Comparison of ENCODE assay signal across 28 cellular contexts in genomic region chr17:31663576-31663975, GRCh38.
DNase-seq lines count a peak whose midpoint lies in the region; ATAC-seq, FAIRE-seq and TF ChIP-seq lines count a peak whose summit lies in the region.
"Had no signal": no experiment of that assay in that cellular context is flagged by ENCODE, and none has a peak within 500 bp of the region (broad histone marks: within the 10 kb centered on the region; RNA-seq: fewer than 3 reads in every experiment).

No MANE protein-coding gene starts in this region.

- CTCF ChIA-PET in A549 (lab: Yijun Ruan, JAX): no interaction called here
- CTCF ChIA-PET in PC-9 (lab: Charles Lee): no interaction called here

- TF ChIP-seq RAD21 in A549 (conservative IDR thresholded peaks at IDR 0.05 in 1 of 2, IDR thresholded peaks at IDR 0.05 in 1 of 2): no peak

- no TSS peak for BruUV-seq in PC-9 (replicated peaks; lab: Mats Ljungman, UMichigan)

- H3K9me3 ChIP-seq in A549: peaks cover 33% of the 10 kb centered on the region
- peaks cover 0 to 38% (median 21%) of the 10 kb centered on the region in 12 donors for H3K9me3 ChIP-seq in heart left ventricle
- peaks cover 15% of the 10 kb centered on the region for H3K9me3 ChIP-seq in PC-9 (ENCODE audit: insufficient read depth, low read depth)

- DNase-seq in A549 (ENCODE audit: low read depth in 1 of 2, low spot score in 1 of 2): peak in 1 of 2 experiments; percentile 44
- peak; percentile 2 for DNase-seq in HS-5 (ENCODE audit: low read depth)
- peak; percentile 34 for DNase-seq in choroid plexus epithelial cell (ENCODE audit: low read depth)
- peak; percentile 14 for DNase-seq in foreskin melanocyte
- no peak for DNase-seq in heart left ventricle
- DNase-seq in NCI-H146 treated with DMSO at 0.1 percent for 48 hours (lab: John Stamatoyannopoulos, UW; ENCODE audit: unreplicated experiment): no peak
- DNase-seq in PC-9: no peak
- DNase-seq: activated CD4-positive, alpha-beta T cell treated with anti-CD3 and anti-CD28 coated beads, Interleukin-2, amount 10 ng/mL, durations not matched to agents 7 days and 5 days; activated CD8-positive, alpha-beta memory T cell treated with anti-CD3 and anti-CD28 coated beads, Interleukin-2, amount 10 ng/mL, durations not matched to agents 7 days and 5 days; cerebellar nuclear complex; DND-41; effector CD8-positive, alpha-beta T cell; left cardiac atrium; NCI-H1105; NCI-H2081; NCI-H82; SHP77; stimulated activated CD4-positive, alpha-beta T cell treated with anti-CD3 and anti-CD28 coated beads, Interleukin-2, amount 100 ng/mL, for 24 hours; substantia nigra had no signal

- H3K9me2 ChIP-seq in PC-9 (ENCODE audit: insufficient read depth): no peaks in the 10 kb centered on the region

- no peak for FAIRE-seq in A549 (lab: Jason Lieb, UNC)
- FAIRE-seq: A204.1, GM12878, H54 had no signal

- POLR2A ChIA-PET in A549 (lab: Yijun Ruan, JAX) (no interaction called here), PC-9 (lab: Charles Lee; ENCODE audit: unreplicated experiment) (no interaction called here)

- H3K27ac ChIP-seq in A549 (no peak overlapping the region), heart left ventricle (no peak overlapping the region), PC-9 (no peak overlapping the region)
- H3K27ac ChIP-seq: ascending aorta, HL-60, VCaP had no signal

- H4K20me1 ChIP-seq in PC-9 (ENCODE audit: insufficient read depth): no peaks in the 10 kb centered on the region

- WGBS in A549 (ENCODE audit: missing lambda C conversion rate): 45% methylated on average over 2 of the region's 2 CpGs
- 83 to 96% (median 91%) methylated on average over 2 of the region's 2 CpGs for WGBS in heart left ventricle, 4 donors

- no peaks in the 10 kb centered on the region for H3K36me3 ChIP-seq in heart left ventricle
- H3K36me3 ChIP-seq in PC-9 (ENCODE audit: low read depth): no peaks in the 10 kb centered on the region
- H3K36me3 ChIP-seq: ascending aorta had no signal

- TF ChIP-seq CTCF in A549 (IDR thresholded peaks at IDR 0.05) (no peak), choroid plexus epithelial cell (conservative IDR thresholded peaks at IDR 0.05; ENCODE audit: low read depth, low read length) (no peak), heart left ventricle (IDR thresholded peaks at IDR 0.05) (no peak), PC-9 (conservative IDR thresholded peaks at IDR 0.05) (no peak)

- no peaks in the 10 kb centered on the region for H3K79me2 ChIP-seq in PC-9 (ENCODE audit: low read depth)

- intact Hi-C loops in heart left ventricle (cut with DNase I): no loop called here
- intact Hi-C loops in PC-9 (cut with micrococcal nuclease; ENCODE audit: unreplicated experiment): no loop called here

- H3K4me3 ChIP-seq in A549 (no peak overlapping the region), choroid plexus epithelial cell (ENCODE audit: low read depth, low read length) (no peak overlapping the region), heart left ventricle (no peak overlapping the region), PC-9 (no peak overlapping the region)
- H3K4me3 ChIP-seq: ascending aorta, GM12878, smooth muscle cell had no signal

- TF ChIP-seq POLR2A in A549 (IDR thresholded peaks at IDR 0.05; ENCODE audit: low read length) (no peak), heart left ventricle (IDR thresholded peaks at IDR 0.05) (no peak)

- no peaks in the 10 kb centered on the region for H3K4me1 ChIP-seq in A549
- no peaks in the 10 kb centered on the region for H3K4me1 ChIP-seq in heart left ventricle
- no peaks in the 10 kb centered on the region for H3K4me1 ChIP-seq in PC-9 (replicated peaks; ENCODE audit: insufficient read depth)
- H3K4me1 ChIP-seq: ascending aorta had no signal

- H3K4me2 ChIP-seq in A549 (no peak overlapping the region), PC-9 (no peak overlapping the region)
- H3K4me2 ChIP-seq: smooth muscle cell had no signal

- H3K27me3 ChIP-seq in heart left ventricle (no peaks in the 10 kb centered on the region), PC-9 (ENCODE audit: insufficient read depth, low read depth) (no peaks in the 10 kb centered on the region)
- H3K27me3 ChIP-seq: ascending aorta had no signal

- H3F3A ChIP-seq in PC-9 (ENCODE audit: insufficient read depth, low read depth): 0 out of 2 replicates have a peak, but pooled peaks cover 4% of the 10 kb centered on the region

- no peak overlapping the region for H2AFZ ChIP-seq in PC-9

- ATAC-seq in A549 (no peak), HG03175 (IDR thresholded peaks at IDR 0.05; ENCODE audit: unreplicated experiment) (no peak), heart left ventricle (no peak)
- ATAC-seq: activated CD8-positive, alpha-beta memory T cell treated with anti-CD3 and anti-CD28 coated beads, Interleukin-2, amount 10 ng/mL, durations not matched to agents 7 days and 5 days; esophagus mucosa; GM12878; left cardiac atrium had no signal

- no peak for TF ChIP-seq EP300 in A549 (IDR thresholded peaks at IDR 0.05)

TF ChIP-seq in A549, 52 proteins besides CTCF, POLR2A, EP300 and RAD21:
- TF ChIP-seq RFX5 (IDR thresholded peaks at IDR 0.05) (no peak), KDM1A (IDR thresholded peaks at IDR 0.05; ENCODE audit: low read depth) (peak; percentile 90; the same call in 1 of the 2 replicates)

Comparison
In these comparisons a context has a peak if more than half of its experiments do, and no peak if none do; other contexts are left out.
1. DNase-seq: peak in HS-5 (single experiment), choroid plexus epithelial cell (single experiment) and foreskin melanocyte (single experiment); none in heart left ventricle (0 of 5), NCI-H146 treated with DMSO at 0.1 percent for 48 hours (single experiment) and PC-9 (0 of 2).